13 cellular contexts compared by ENCODE assay signal in the genomic region with DNA sequence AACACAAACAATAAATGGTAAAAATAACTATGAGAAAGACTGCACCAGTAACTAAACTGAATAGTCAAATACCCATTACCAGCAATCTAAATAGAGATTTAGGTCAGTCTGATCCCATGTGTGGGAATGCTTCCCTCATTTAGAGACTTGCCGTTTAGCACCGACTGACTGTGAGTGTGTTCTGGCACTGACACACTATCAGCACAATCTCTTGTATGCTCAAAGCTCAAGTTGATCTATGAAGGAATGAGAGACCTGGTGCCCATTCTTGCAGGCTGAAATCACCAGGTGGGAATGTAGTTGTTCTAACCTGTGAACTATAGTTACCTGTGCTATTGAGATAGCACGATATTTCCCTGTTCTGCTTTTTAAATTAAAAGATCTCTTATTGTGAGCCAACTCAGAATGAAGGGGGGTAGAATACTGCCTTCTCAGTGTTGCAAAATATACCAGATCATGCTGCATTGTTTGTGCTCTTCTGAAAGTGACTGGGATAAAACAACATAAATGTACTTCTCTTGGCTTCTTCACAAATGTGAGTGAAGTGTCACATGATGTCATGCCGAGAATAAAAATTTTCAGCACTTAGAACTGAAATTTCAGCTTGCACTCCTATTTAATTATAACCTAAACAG.
DNase-seq lines count a peak whose midpoint lies in the region; ATAC-seq and TF ChIP-seq lines count a peak whose summit lies in the region.
"Had no signal": no experiment of that assay in that cellular context is flagged by ENCODE, and none has a peak within 500 bp of the region (broad histone marks: within the 10 kb centered on the region; RNA-seq: fewer than 3 reads in every experiment).

No MANE protein-coding gene starts in this region.

- DNase-seq in endothelial cell (ENCODE audit: low spot score) (no peak), sciatic nerve (ENCODE audit: low spot score) (no peak), sigmoid colon (no peak), NCI-H2081 (lab: John Stamatoyannopoulos, UW) (no peak)
- DNase-seq: effector CD8-positive, alpha-beta T cell; GOT3; NCI-H1048; T-helper 9 cell had no signal

- peaks cover 0 to 30% (median 13%) of the 10 kb centered on the region in 4 donors for H3K4me1 ChIP-seq in sigmoid colon

- no peaks in the 10 kb centered on the region for H3K27me3 ChIP-seq in sigmoid colon

- WGBS in sigmoid colon, 2 donors = 60 to 67% methylated on average over 4 of the region's 4 CpGs

- peaks cover 3% of the 10 kb centered on the region for H3K4me1 Mint-ChIP-seq in endothelial cell (ENCODE audit: unreplicated experiment)
- H3K4me1 Mint-ChIP-seq: activated T-helper 17 cell treated with anti-CD3 and anti-CD28 coated beads, Interleukin-2, amount 50 U/mL, for 72 hours had no signal

- no peak overlapping the region for H3K4me3 Mint-ChIP-seq in endothelial cell (ENCODE audit: unreplicated experiment)
- H3K4me3 Mint-ChIP-seq: activated T-helper 17 cell treated with anti-CD3 and anti-CD28 coated beads, Interleukin-2, amount 50 U/mL, for 72 hours; stimulated activated naive CD8-positive, alpha-beta T cell treated with anti-CD3 and anti-CD28 coated beads, Interleukin-15, Interleukin-2, amounts not matched to agents 100 ng/mL and 50 ng/mL, for 24 hours had no signal

- H3K27me3 Mint-ChIP-seq in endothelial cell (ENCODE audit: unreplicated experiment) = peaks cover 2% of the 10 kb centered on the region
- H3K27me3 Mint-ChIP-seq: activated T-helper 17 cell treated with anti-CD3 and anti-CD28 coated beads, Interleukin-2, amount 50 U/mL, for 72 hours; stimulated activated naive CD8-positive, alpha-beta T cell treated with anti-CD3 and anti-CD28 coated beads, Interleukin-15, Interleukin-2, amounts not matched to agents 100 ng/mL and 50 ng/mL, for 24 hours had no signal

- no peak for TF ChIP-seq CTCF in endothelial cell (IDR thresholded peaks at IDR 0.05; ENCODE audit: unreplicated experiment)
- TF ChIP-seq CTCF in sigmoid colon (IDR thresholded peaks at IDR 0.05) = no peak

- H3K27ac ChIP-seq in sigmoid colon = no peak overlapping the region

- H3K9me3 Mint-ChIP-seq in endothelial cell (ENCODE audit: unreplicated experiment) = no peaks in the 10 kb centered on the region
- H3K9me3 Mint-ChIP-seq: stimulated activated naive CD8-positive, alpha-beta T cell treated with anti-CD3 and anti-CD28 coated beads, Interleukin-15, Interleukin-2, amounts not matched to agents 100 ng/mL and 50 ng/mL, for 24 hours had no signal

- TF ChIP-seq EP300 in sigmoid colon (IDR thresholded peaks at IDR 0.05) = no peak

- H3K27ac Mint-ChIP-seq in endothelial cell (ENCODE audit: unreplicated experiment) = peak overlapping the region; percentile 27
- H3K27ac Mint-ChIP-seq: activated T-helper 17 cell treated with anti-CD3 and anti-CD28 coated beads, Interleukin-2, amount 50 U/mL, for 72 hours; stimulated activated naive CD8-positive, alpha-beta T cell treated with anti-CD3 and anti-CD28 coated beads, Interleukin-15, Interleukin-2, amounts not matched to agents 100 ng/mL and 50 ng/mL, for 24 hours had no signal

- H3K36me3 Mint-ChIP-seq in endothelial cell (ENCODE audit: low read depth, unreplicated experiment) = no peaks in the 10 kb centered on the region

- H3K9me3 ChIP-seq in sigmoid colon = no peaks in the 10 kb centered on the region

- TF ChIP-seq POLR2A in sigmoid colon (IDR thresholded peaks at IDR 0.05) = no peak

- no peak overlapping the region for H3K4me3 ChIP-seq in sigmoid colon

- ATAC-seq in GM19351 (IDR thresholded peaks at IDR 0.05; ENCODE audit: unreplicated experiment) (peak; percentile 17), HG02759 (IDR thresholded peaks at IDR 0.05; ENCODE audit: unreplicated experiment) (peak; percentile 21), sciatic nerve (peak; percentile 68), HG03280 (IDR thresholded peaks at IDR 0.05; ENCODE audit: unreplicated experiment) (no peak)
- ATAC-seq: activated T-helper 17 cell treated with anti-CD3 and anti-CD28 coated beads, Interleukin-2, amount 50 U/mL, for 72 hours had no signal

- intact Hi-C loops in sciatic nerve (cut with DNase I) = no loop called here
- intact Hi-C loops in sigmoid colon (cut with DNase I) = loop anchor here (10.0 kb wide), 1 partner anchor 417 kb away; no protein-coding TSS in a partner anchor

- H3K36me3 ChIP-seq in sigmoid colon = no peaks in the 10 kb centered on the region
